ENCODE assay signal across 7 cellular contexts in the genomic region with DNA sequence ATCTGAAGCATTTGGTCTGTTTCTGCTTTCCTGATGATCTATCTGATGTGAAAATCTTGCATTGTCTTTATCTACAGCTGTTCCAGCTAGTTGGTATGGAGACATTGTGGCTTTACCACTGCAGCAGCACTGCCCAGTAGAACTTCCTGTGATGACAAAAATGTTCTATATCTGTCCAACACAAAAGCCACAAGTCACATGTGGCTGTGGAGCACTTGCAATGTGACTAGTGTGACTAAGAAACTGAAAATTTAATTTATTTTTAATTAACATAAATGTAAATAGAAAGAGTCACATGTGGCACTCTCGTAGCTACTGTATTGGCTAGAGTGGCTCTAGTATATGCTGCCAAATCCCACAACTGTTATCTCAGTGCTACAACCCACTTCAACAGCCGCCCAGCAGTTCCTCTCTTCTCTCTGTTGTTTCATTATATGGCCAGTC.
A peak's percentile ranks its signal among the peaks of the same experiment; 100 is the strongest.
DNase-seq lines count a peak whose midpoint lies in the region; ATAC-seq, FAIRE-seq and TF ChIP-seq lines count a peak whose summit lies in the region.

No MANE protein-coding gene starts in this region.

- TF ChIP-seq CTCF in lung (IDR thresholded peaks at IDR 0.05; ENCODE audit: control extremely low read depth, extremely low read depth) (no peak), kidney (IDR thresholded peaks at IDR 0.05; ENCODE audit: borderline replicate concordance, extremely low read depth, insufficient read depth) (no peak)

- intact Hi-C loops in kidney (cut with DNase I) = no loop called here

- H3K4me3 ChIP-seq in lung (no peak overlapping the region), kidney (ENCODE audit: low read length in 2 of 2) (no peak overlapping the region)

- H3K9ac ChIP-seq in kidney (ENCODE audit: low read length in 2 of 2) = no peak overlapping the region

- H3K36me3 ChIP-seq in lung (ENCODE audit: control insufficient read depth in 2 of 2, insufficient read depth in 2 of 2, low read length in 2 of 2) (no peaks in the 10 kb centered on the region), kidney (ENCODE audit: control insufficient read depth in 1 of 2, insufficient read depth in 2 of 2, low read length in 2 of 2) (no peaks in the 10 kb centered on the region)

- DNase-seq in NOMO-1 treated with dmso at 0.1 percent for 144 hours (lab: John Stamatoyannopoulos, UW; ENCODE audit: unreplicated experiment) (peak; percentile 88), lung (ENCODE audit: low spot score) (no peak), DMS153 (lab: John Stamatoyannopoulos, UW) (no peak), NCI-H226 (no peak), kidney (no peak)

- 19 to 40% methylated on average over 2 of the region's 2 CpGs for WGBS in lung, 2 donors

- H3K27me3 ChIP-seq in lung (ENCODE audit: control insufficient read depth, insufficient read depth) = no peaks in the 10 kb centered on the region

- H3K4me1 ChIP-seq in lung (ENCODE audit: control insufficient read depth in 2 of 2, insufficient read depth in 2 of 2, low read length in 2 of 2) (peaks cover 0 to 3% of the 10 kb centered on the region in 2 donors), kidney (ENCODE audit: control insufficient read depth in 1 of 2, insufficient read depth in 1 of 2, low read depth in 1 of 2, low read length in 2 of 2) (no peaks in the 10 kb centered on the region)

- ATAC-seq in GM18873 (IDR thresholded peaks at IDR 0.05; ENCODE audit: low FRiP score, unreplicated experiment) (peak; percentile 96), HG02852 (IDR thresholded peaks at IDR 0.05; ENCODE audit: unreplicated experiment) (peak; percentile 87), lung (ENCODE audit: insufficient read depth, low FRiP score) (peak; percentile 51)

- FAIRE-seq in kidney (lab: Jason Lieb, UNC) = no peak

- no peak overlapping the region for H3K27ac ChIP-seq in lung (ENCODE audit: low read depth in 1 of 2, low read length in 1 of 2)
- H3K27ac ChIP-seq in kidney (ENCODE audit: low read depth in 2 of 2, low read length in 2 of 2) = no peak overlapping the region

- H3K9me3 ChIP-seq in lung (ENCODE audit: control insufficient read depth in 2 of 2, insufficient read depth in 1 of 2, low read length in 1 of 2) = no peaks in the 10 kb centered on the region
- no peaks in the 10 kb centered on the region for H3K9me3 ChIP-seq in kidney (ENCODE audit: control insufficient read depth in 1 of 2, low read length in 2 of 2)
